Comparison of ENCODE assay signal across 8 cellular contexts in the genomic region with DNA sequence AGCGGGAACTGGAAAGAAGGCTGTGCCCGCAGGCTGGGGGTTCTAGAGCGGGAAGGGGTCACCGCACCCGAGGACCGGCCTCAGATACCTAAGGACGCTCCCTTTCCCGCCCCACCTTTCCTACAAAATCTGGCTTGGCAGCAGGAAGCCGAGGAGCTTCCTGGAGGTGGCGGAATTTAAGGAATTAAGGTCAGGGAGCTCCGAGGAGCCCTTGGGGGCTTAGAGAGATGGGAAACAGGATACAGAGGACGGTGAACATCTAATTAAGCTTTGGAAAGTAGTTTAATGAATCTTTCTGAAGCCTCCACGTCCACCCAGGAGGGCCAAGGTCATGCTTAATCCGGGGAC. TPM values are rescaled to one million over a fixed set of nuclear protein-coding genes. Genes with fewer than 3 reads are reported as not detected.
DNase-seq lines count a peak whose midpoint lies in the region; ATAC-seq and TF ChIP-seq lines count a peak whose summit lies in the region.

No MANE protein-coding gene starts in this region.

- H3K4me1 ChIP-seq in Peyer's patch, result peaks cover 0 to 11% (median 5%) of the 10 kb centered on the region in 4 donors
- H3K4me1 ChIP-seq in trophoblast cell (ENCODE audit: control insufficient read depth in 1 of 2, insufficient read depth in 2 of 2, low read length in 2 of 2), result peaks cover 8 to 12% of the 10 kb centered on the region in 2 experiments

- no peak overlapping the region for H3K18ac ChIP-seq in trophoblast cell (ENCODE audit: low read length)

- no peak for TF ChIP-seq POLR2A in Peyer's patch (IDR thresholded peaks at IDR 0.05)

- no peaks in the 10 kb centered on the region for H3K27me3 ChIP-seq in Peyer's patch
- no peaks in the 10 kb centered on the region for H3K27me3 ChIP-seq in trophoblast cell (ENCODE audit: insufficient read depth, low read length)

- H2BK5ac ChIP-seq in trophoblast cell (ENCODE audit: low read depth, low read length, poor library complexity), result no peak overlapping the region

- H2BK12ac ChIP-seq in trophoblast cell (ENCODE audit: low read length), result no peak overlapping the region

- H3K23ac ChIP-seq in trophoblast cell (ENCODE audit: low read length), result no peak overlapping the region

- no peak overlapping the region for H3K4ac ChIP-seq in trophoblast cell (ENCODE audit: low read depth, low read length)

- peak overlapping the region; percentile 96 for H3K4me2 ChIP-seq in trophoblast cell (ENCODE audit: low read length)

- no peaks in the 10 kb centered on the region for H3K79me2 ChIP-seq in trophoblast cell (ENCODE audit: control insufficient read depth, insufficient read depth, low read length, poor library complexity)

- no peaks in the 10 kb centered on the region for H3K36me3 ChIP-seq in Peyer's patch
- no peaks in the 10 kb centered on the region for H3K36me3 ChIP-seq in trophoblast cell (ENCODE audit: control insufficient read depth in 1 of 2, insufficient read depth in 2 of 2, low read length in 2 of 2)

- H2AK5ac ChIP-seq in trophoblast cell (ENCODE audit: low read length), result no peak overlapping the region

- peak overlapping the region; percentile 62 for H2AFZ ChIP-seq in trophoblast cell (ENCODE audit: insufficient read depth, low read length, poor library complexity)

- H3K79me1 ChIP-seq in trophoblast cell (ENCODE audit: low read length), result peaks cover 5% of the 10 kb centered on the region

- peak; percentile 45 for DNase-seq in ELF-1 (ENCODE audit: low read depth, low spot score)
- no peak for DNase-seq in Peyer's patch
- DNase-seq in fibroblast of mammary gland (ENCODE audit: low read depth), result no peak
- no peak for DNase-seq in trophoblast cell
- DNase-seq in KG1 (lab: John Stamatoyannopoulos, UW), result no peak
- no peak for DNase-seq in stimulated activated CD4-positive, alpha-beta T cell treated with anti-CD3 and anti-CD28 coated beads, Interleukin-4, amount 100 ng/mL, for 4 hours
- DNase-seq in NCI-H524 (lab: John Stamatoyannopoulos, UW), result no peak

- ATAC-seq in HG02852 (IDR thresholded peaks at IDR 0.05; ENCODE audit: unreplicated experiment), result no peak

- peak overlapping the region; percentile 21 for H4K91ac ChIP-seq in trophoblast cell (ENCODE audit: low read depth, low read length)

- peak overlapping the region; percentile 4 for H2BK120ac ChIP-seq in trophoblast cell (ENCODE audit: insufficient read depth, low read length, poor library complexity)

- H3K9me3 ChIP-seq in Peyer's patch (no peaks in the 10 kb centered on the region), trophoblast cell (ENCODE audit: insufficient read depth, low read depth, low read length) (no peaks in the 10 kb centered on the region)

- no peak overlapping the region for H4K12ac ChIP-seq in trophoblast cell (ENCODE audit: low read depth, low read length)

- H3K14ac ChIP-seq in trophoblast cell (ENCODE audit: low read length), result peak overlapping the region; percentile 5

- WGBS in trophoblast cell (ENCODE audit: extremely low coverage, insufficient coverage, insufficient read length), result no CpG with 5 or more reads among the region's 14 CpGs

- H3K9ac ChIP-seq in trophoblast cell (ENCODE audit: low read length), result no peak overlapping the region

- H3K27ac ChIP-seq in Peyer's patch (peak overlapping the region in 1 of 4 donors; percentile 25), trophoblast cell (ENCODE audit: low read depth, low read length) (no peak overlapping the region)

- peak overlapping the region; percentile 3 for H4K8ac ChIP-seq in trophoblast cell (ENCODE audit: low read depth, low read length)

- H3K4me3 ChIP-seq in Peyer's patch (peak overlapping the region; percentile 51 to 98 (median 66)), fibroblast of mammary gland (ENCODE audit: control insufficient read depth, low read depth, low read length) (peak overlapping the region; percentile 52), trophoblast cell (ENCODE audit: low read depth, low read length) (peak overlapping the region; percentile 75)

- TF ChIP-seq CTCF in Peyer's patch (IDR thresholded peaks at IDR 0.05) (no peak), fibroblast of mammary gland (conservative IDR thresholded peaks at IDR 0.05; ENCODE audit: control insufficient read depth, insufficient read depth, low read depth, low read length) (no peak)

RNA-seq across cellular contexts. Expression of gene AP3B2, which starts 0.5 kb away (rescaled TPM):
- total RNA-seq in Peyer's patch, result 10 to 100 TPM in 1 of 4 donors, 1 to 10 TPM in 2, not detected in 1; 1.2 to 10.4 (median 1.6) TPM
- polyA plus RNA-seq in trophoblast cell (2013), result 1.5 and 1.6 TPM in 2 replicates
